ENCODE assay signal across 8 cellular contexts in genomic region chr2:62475172-62476011, GRCh38. TPM values are rescaled to one million over a fixed set of nuclear protein-coding genes. Genes with fewer than 3 reads are reported as not detected.
A peak's percentile ranks its signal among the peaks of the same experiment; 100 is the strongest.
DNase-seq lines count a peak whose midpoint lies in the region; ATAC-seq, FAIRE-seq and TF ChIP-seq lines count a peak whose summit lies in the region.

No MANE protein-coding gene starts in this region.

- H3K4me3 Mint-ChIP-seq in activated naive CD8-positive, alpha-beta T cell treated with anti-CD3 and anti-CD28 coated beads, Interleukin-2, amount 50 U/mL, for 24 hours, result peak overlapping the region; percentile 2
- H3K4me3 Mint-ChIP-seq in stimulated activated memory B cell treated with anti-CD40 and anti-IgM and Interleukin-4, amounts not matched to agents 10 μg/mL and 1 μg/mL and 100 μg/mL, for 72 hours, result peak overlapping the region; percentile 22
- H3K4me3 Mint-ChIP-seq in Caco-2 (ENCODE audit: unreplicated experiment), result no peak overlapping the region

- no peak overlapping the region for H3K27ac Mint-ChIP-seq in activated naive CD8-positive, alpha-beta T cell treated with anti-CD3 and anti-CD28 coated beads, Interleukin-2, amount 50 U/mL, for 24 hours
- no peak overlapping the region for H3K27ac Mint-ChIP-seq in stimulated activated memory B cell treated with anti-CD40 and anti-IgM and Interleukin-4, amounts not matched to agents 10 μg/mL and 1 μg/mL and 100 μg/mL, for 72 hours
- no peak overlapping the region for H3K27ac Mint-ChIP-seq in Caco-2 (ENCODE audit: unreplicated experiment)

- no peak for FAIRE-seq in kidney (lab: Jason Lieb, UNC)

- peak; percentile 88 for DNase-seq in LHCN-M2 (ENCODE audit: low read depth)
- no peak for DNase-seq in activated naive CD8-positive, alpha-beta T cell treated with anti-CD3 and anti-CD28 coated beads, Interleukin-2, amount 50 U/mL, for 24 hours
- no peak for DNase-seq in kidney
- no peak for DNase-seq in Caco-2

- intact Hi-C loops in kidney (cut with DNase I) (no loop called here), Caco-2 (cut with micrococcal nuclease; ENCODE audit: unreplicated experiment) (loop anchor here (5.0 kb wide), 1 partner anchor 97 kb away; no protein-coding TSS in a partner anchor)

- BruUV-seq in Caco-2 (replicated peaks; lab: Mats Ljungman, UMichigan), result no TSS peak

- TF ChIP-seq CTCF in kidney (IDR thresholded peaks at IDR 0.05; ENCODE audit: borderline replicate concordance, extremely low read depth, insufficient read depth), result peak; percentile 9
- no peak for TF ChIP-seq CTCF in Caco-2 (IDR thresholded peaks at IDR 0.05; ENCODE audit: insufficient read depth in 1 of 2, low read depth in 1 of 2, low read length in 1 of 2, severe bottlenecking in 1 of 2, unreplicated experiment in 1 of 2)

- H3K27me3 Mint-ChIP-seq in activated naive CD8-positive, alpha-beta T cell treated with anti-CD3 and anti-CD28 coated beads, Interleukin-2, amount 50 U/mL, for 24 hours, result no peaks in the 10 kb centered on the region
- peaks cover 25% of the 10 kb centered on the region for H3K27me3 Mint-ChIP-seq in stimulated activated memory B cell treated with anti-CD40 and anti-IgM and Interleukin-4, amounts not matched to agents 10 μg/mL and 1 μg/mL and 100 μg/mL, for 72 hours
- H3K27me3 Mint-ChIP-seq in Caco-2 (ENCODE audit: insufficient read depth, unreplicated experiment), result no peaks in the 10 kb centered on the region

- H3K27ac ChIP-seq in kidney (ENCODE audit: low read depth in 2 of 2, low read length in 2 of 2), result peak overlapping the region; percentile 40 to 57

- no peaks in the 10 kb centered on the region for H3K36me3 Mint-ChIP-seq in activated naive CD8-positive, alpha-beta T cell treated with anti-CD3 and anti-CD28 coated beads, Interleukin-2, amount 50 U/mL, for 24 hours (ENCODE audit: low read depth)
- H3K36me3 Mint-ChIP-seq in stimulated activated memory B cell treated with anti-CD40 and anti-IgM and Interleukin-4, amounts not matched to agents 10 μg/mL and 1 μg/mL and 100 μg/mL, for 72 hours, result no peaks in the 10 kb centered on the region
- H3K36me3 Mint-ChIP-seq in Caco-2 (ENCODE audit: insufficient read depth, unreplicated experiment), result no peaks in the 10 kb centered on the region

- POLR2A ChIA-PET in Caco-2 (lab: Charles Lee), result no interaction called here

- H3K4me1 Mint-ChIP-seq in activated naive CD8-positive, alpha-beta T cell treated with anti-CD3 and anti-CD28 coated beads, Interleukin-2, amount 50 U/mL, for 24 hours, result peaks cover 9% of the 10 kb centered on the region
- H3K4me1 Mint-ChIP-seq in stimulated activated memory B cell treated with anti-CD40 and anti-IgM and Interleukin-4, amounts not matched to agents 10 μg/mL and 1 μg/mL and 100 μg/mL, for 72 hours, result peaks cover 11% of the 10 kb centered on the region
- peaks cover 33% of the 10 kb centered on the region for H3K4me1 Mint-ChIP-seq in Caco-2 (ENCODE audit: low read depth, unreplicated experiment)

- H3K27me3 ChIP-seq in Caco-2 (replicated peaks; ENCODE audit: control insufficient read depth, insufficient read depth, low read length), result no peaks in the 10 kb centered on the region

- H3K36me3 ChIP-seq in kidney (ENCODE audit: control insufficient read depth in 1 of 2, insufficient read depth in 2 of 2, low read length in 2 of 2), result no peaks in the 10 kb centered on the region
- no peaks in the 10 kb centered on the region for H3K36me3 ChIP-seq in Caco-2 (ENCODE audit: control insufficient read depth, insufficient read depth, low read length)

- H3K4me3 ChIP-seq in kidney (ENCODE audit: low read length in 2 of 2) (peak overlapping the region; percentile 9 to 47), Caco-2 (ENCODE audit: low read depth, low read length) (no peak overlapping the region)

- ATAC-seq in activated naive CD8-positive, alpha-beta T cell treated with anti-CD3 and anti-CD28 coated beads, Interleukin-2, amount 50 U/mL, for 24 hours, result no peak
- ATAC-seq in stimulated activated memory B cell treated with anti-CD40 and anti-IgM and Interleukin-4, amounts not matched to agents 10 μg/mL and 1 μg/mL and 100 μg/mL, for 72 hours, result no peak
- ATAC-seq in GM19467 (IDR thresholded peaks at IDR 0.05; ENCODE audit: unreplicated experiment) (no peak), GM21360 (IDR thresholded peaks at IDR 0.05; ENCODE audit: unreplicated experiment) (no peak), esophagus mucosa (no peak)

- H3K9me3 ChIP-seq in kidney (ENCODE audit: control insufficient read depth in 1 of 2, low read length in 2 of 2) (no peaks in the 10 kb centered on the region), Caco-2 (no peaks in the 10 kb centered on the region; the same call in 1 of the 2 replicates)

- CTCF ChIA-PET in Caco-2 (lab: Charles Lee), result no interaction called here

- H3K9me3 Mint-ChIP-seq in activated naive CD8-positive, alpha-beta T cell treated with anti-CD3 and anti-CD28 coated beads, Interleukin-2, amount 50 U/mL, for 24 hours, result no peaks in the 10 kb centered on the region
- no peaks in the 10 kb centered on the region for H3K9me3 Mint-ChIP-seq in stimulated activated memory B cell treated with anti-CD40 and anti-IgM and Interleukin-4, amounts not matched to agents 10 μg/mL and 1 μg/mL and 100 μg/mL, for 72 hours
- H3K9me3 Mint-ChIP-seq in Caco-2 (ENCODE audit: unreplicated experiment), result no peaks in the 10 kb centered on the region

- H3K9ac ChIP-seq in kidney (ENCODE audit: low read length in 2 of 2), result peak overlapping the region in 1 of 2 donors; percentile 31

- H3K4me1 ChIP-seq in kidney (ENCODE audit: control insufficient read depth in 1 of 2, insufficient read depth in 1 of 2, low read depth in 1 of 2, low read length in 2 of 2) (peaks cover 20 to 30% of the 10 kb centered on the region in 2 donors), Caco-2 (peaks cover 27% of the 10 kb centered on the region)

RNA-seq across cellular contexts. Expression of gene TMEM17, which starts 30.6 kb away (rescaled TPM):
- total RNA-seq in LHCN-M2 (2014; rRNA removed) (2.5 and 2.8 TPM in 2 replicates), kidney (3.2 TPM), Caco-2 (2022) (2.6 and 3.3 TPM in 2 replicates), esophagus mucosa (2.3 TPM)
- 2.1 TPM for polyA plus RNA-seq in LHCN-M2 (2012)
- 4.2 TPM for polyA plus RNA-seq in kidney (ENCODE audit: insufficient read depth, low read depth, low replicate concordance)
